In genomic region chr1:26989403-26990109, GRCh38 we compare ENCODE assay signal across 9 cellular contexts. TPM values are rescaled to one million over a fixed set of nuclear protein-coding genes. Genes with fewer than 3 reads are reported as not detected.
DNase-seq lines count a peak whose midpoint lies in the region; ATAC-seq, FAIRE-seq and TF ChIP-seq lines count a peak whose summit lies in the region.
"Not testable (repeated sequence)": the region's sequence is repeated elsewhere in the genome, so short reads cannot be mapped to it uniquely, and the experiment has no call there.
"Had no signal": no experiment of that assay in that cellular context is flagged by ENCODE, and none has a peak within 500 bp of the region (broad histone marks: within the 10 kb centered on the region; RNA-seq: fewer than 3 reads in every experiment).

No MANE protein-coding gene starts in this region.

- not testable (repeated sequence) for H3K9ac ChIP-seq in HCT116 (ENCODE audit: low read length); HepG2 (ENCODE audit: insufficient read depth, low read depth, low read length)

- RAD21 ChIA-PET in HCT116 (lab: Charles Lee; ENCODE audit: low non-redundant PET in 1 of 2, low total read pairs in 2 of 2, uncharacterized antibody in 2 of 2, unreplicated experiment in 2 of 2) = interaction anchor here in 1 of 2 experiments (0.6 kb wide), 1 partner anchor 22 kb away, joined by 3 read pairs; no protein-coding TSS in a partner anchor

- H3K4me3 ChIP-seq in HCT116 (replicated peaks in 1 of 2; ENCODE audit: low read depth in 1 of 2, low read length in 2 of 2); HepG2 (replicated peaks in 1 of 3; ENCODE audit: insufficient read depth in 1 of 3, low read depth in 2 of 3, low read length in 3 of 3): not testable (repeated sequence)

- H3K27ac Mint-ChIP-seq in CD14-positive monocyte = peak overlapping the region in 4 of 7 donors; percentile 32 to 83 (median 50)

- peaks cover 38 to 59% of the 10 kb centered on the region in 2 experiments for H3K4me1 ChIP-seq in HCT116 (ENCODE audit: control insufficient read depth in 1 of 2, insufficient read depth in 2 of 2, low read length in 2 of 2)
- peaks cover 63% of the 10 kb centered on the region for H3K4me1 ChIP-seq in HepG2 (ENCODE audit: insufficient read depth, low read length)

- not testable (repeated sequence) for H2AFZ ChIP-seq in HCT116 (ENCODE audit: low read depth, low read length, poor library complexity, severe bottlenecking); HepG2 (ENCODE audit: low read length)

- not testable (repeated sequence) for FAIRE-seq in HepG2 (lab: Jason Lieb, UNC)

- 90% methylated on average over 12 of the region's 12 CpGs for WGBS in HepG2 (ENCODE audit: low lambda C conversion rate)

- H3K4me3 Mint-ChIP-seq in CD14-positive monocyte = peak overlapping the region in 1 of 2 donors; percentile 30

- H3K4me2 ChIP-seq in HCT116 (ENCODE audit: low read length) = peak overlapping the region; percentile 90; the same call in 1 of the 2 replicates
- H3K4me2 ChIP-seq in HepG2 (ENCODE audit: low read depth, low read length) = not testable (repeated sequence)

- not testable (repeated sequence) for H3K79me2 ChIP-seq in HCT116 (ENCODE audit: insufficient read depth, low read length); HepG2 (ENCODE audit: insufficient read depth, low read length)

- TF ChIP-seq CTCF in 22Rv1 (IDR thresholded peaks at IDR 0.05); CD14-positive monocyte (IDR thresholded peaks at IDR 0.05); HCT116 (IDR thresholded peaks at IDR 0.05 in 2 of 3, conservative IDR thresholded peaks at IDR 0.05 in 1 of 3; ENCODE audit: borderline replicate concordance in 1 of 3, insufficient read depth in 1 of 3, low read depth in 2 of 3, low read length in 2 of 3); VCaP (conservative IDR thresholded peaks at IDR 0.05); HepG2 (CRISPR knock-in tag; IDR thresholded peaks at IDR 0.05): not testable (repeated sequence)

- H3K36me3 Mint-ChIP-seq in CD14-positive monocyte = peaks cover 9 to 11% of the 10 kb centered on the region in 2 donors

- not testable (repeated sequence) for ATAC-seq in HCT116, HepG2

- not testable (repeated sequence) for TF ChIP-seq RAD21 in HCT116 (IDR thresholded peaks at IDR 0.05; ENCODE audit: low read depth); HepG2 (CRISPR knock-in tag; IDR thresholded peaks at IDR 0.05)

- in situ Hi-C loops in HepG2 (cut with HindIII; ENCODE audit: extremely low pct_ligation_motif_present, low pct_unique_long_range_greater_than_20kb) = loop anchor here (5.0 kb wide), 1 partner anchor 77 kb away; the partner anchor contains the start of gene NR0B2

- H3K27me3 Mint-ChIP-seq in CD14-positive monocyte (ENCODE audit: low read depth in 3 of 3) = peaks cover 40 to 56% (median 47%) of the 10 kb centered on the region in 3 donors

- not testable (repeated sequence) for TF ChIP-seq EP300 in HepG2 (IDR thresholded peaks at IDR 0.05; ENCODE audit: low read depth in 2 of 2, low read length in 2 of 2); HepG2 (CRISPR knock-in tag; IDR thresholded peaks at IDR 0.05; ENCODE audit: borderline replicate concordance)

- peaks cover 33% of the 10 kb centered on the region for H3K4me1 Mint-ChIP-seq in CD14-positive monocyte

- H3K36me3 ChIP-seq in HCT116 (ENCODE audit: control insufficient read depth in 1 of 2, insufficient read depth in 2 of 2, low read length in 2 of 2); HepG2 (replicated peaks in 1 of 2; ENCODE audit: control insufficient read depth in 1 of 2, insufficient read depth in 2 of 2, low read length in 2 of 2): not testable (repeated sequence)

- not testable (repeated sequence) for H3K9me3 ChIP-seq in HCT116 (ENCODE audit: control insufficient read depth in 1 of 2, insufficient read depth in 1 of 2, low read depth in 1 of 2, low read length in 2 of 2); HepG2 (ENCODE audit: low read length)

- DNase-seq in CD14-positive monocyte (ENCODE audit: low spot score); HCT116 (ENCODE audit: low read depth, low spot score); HepG2 (ENCODE audit: low spot score): not testable (repeated sequence)
- DNase-seq in MV-4-11 (lab: John Stamatoyannopoulos, UW) = peak; percentile 59

- POLR2A ChIA-PET in HCT116 (lab: Charles Lee) = interaction anchor here (0.6 kb wide), 1 partner anchor 37 kb away, joined by 3 read pairs; no protein-coding TSS in a partner anchor
- POLR2A ChIA-PET in HepG2 (lab: Yijun Ruan, JAX) = interaction anchor here (1.0 to 2.4 kb wide), 3 partner anchors 20 to 75 kb away, joined by 3 to 8 read pairs (median 5); partner anchors contain the start of gene NR0B2

- intact Hi-C loops in CD14-positive monocyte (cut with micrococcal nuclease) = loop anchor here in 1 of 2 donors (5.0 kb wide), 1 partner anchor 38 kb away; no protein-coding TSS in a partner anchor
- intact Hi-C loops in HCT116 (cut with micrococcal nuclease) = loop anchor here (2.0 kb wide), 1 partner anchor 29 kb away; the partner anchor contains the start of gene KDF1
- intact Hi-C loops in HepG2 (cut with micrococcal nuclease; ENCODE audit: unreplicated experiment) = not testable (repeated sequence)

- not testable (repeated sequence) for BruUV-seq in HCT116 (replicated peaks; lab: Mats Ljungman, UMichigan); HepG2 (replicated peaks; lab: Mats Ljungman, UMichigan)

- H3K27me3 ChIP-seq in HCT116 (ENCODE audit: insufficient read depth, low read length); HepG2 (ENCODE audit: control insufficient read depth in 1 of 2, insufficient read depth in 2 of 2, low read length in 2 of 2): not testable (repeated sequence)

- H3K9me3 Mint-ChIP-seq in CD14-positive monocyte = peaks cover 0 to 11% (median 4%) of the 10 kb centered on the region in 7 donors

- CTCF ChIA-PET in HCT116 (lab: Charles Lee) = interaction anchor here (0.6 to 5.8 kb wide), 2 partner anchors 8 to 503 kb away, joined by 3 to 23 read pairs; no protein-coding TSS in a partner anchor
- CTCF ChIA-PET in HepG2 (lab: Yijun Ruan, JAX; ENCODE audit: low intra/inter-chr PET ratio, low total read pairs) = not testable (repeated sequence)

- H3K27ac ChIP-seq in 22Rv1 (peak overlapping the region; percentile 93), HCT116 (ENCODE audit: low read depth, low read length) (peak overlapping the region; percentile 94), VCaP (peak overlapping the region; percentile 73)
- H3K27ac ChIP-seq in HepG2 (ENCODE audit: extremely low read length, insufficient read depth, low read length) = not testable (repeated sequence)

- not testable (repeated sequence) for TF ChIP-seq POLR2A in HCT116 (IDR thresholded peaks at IDR 0.05; ENCODE audit: borderline replicate concordance, extremely low read depth, insufficient read depth, insufficient read length); HepG2 (IDR thresholded peaks at IDR 0.05; ENCODE audit: insufficient read depth in 1 of 2, low read depth in 2 of 2, low read length in 2 of 2)

- not testable (repeated sequence) for H4K20me1 ChIP-seq in HCT116 (ENCODE audit: insufficient read depth); HepG2 (ENCODE audit: insufficient read depth, low read length)

- not testable (repeated sequence) for H3K9me2 ChIP-seq in HCT116 (ENCODE audit: insufficient read depth)

RNA-seq across cellular contexts. Expression of gene TRNP1, which starts 3.9 kb away (rescaled TPM):
- polyA plus RNA-seq in CD14-positive monocyte (under 1 TPM; 0.55 to 0.92 TPM), HepG2 (2011; rRNA removed) (158 and 166 TPM in 2 replicates)
- total RNA-seq in HCT116 (2021; ENCODE audit: unreplicated experiment) (76.9 TPM), HepG2 (2016; rRNA removed; fragmentation: Illumina TruSeq; extraction: Trizol) (35.6 and 42.0 TPM in 2 replicates)
- 25.0 and 39.1 TPM in 2 replicates for polyA plus RNA-seq in HCT116 (2012)
- 45.9 and 49.6 TPM in 2 replicates for total RNA-seq in HepG2 (2016; cell fraction: cytosol; rRNA removed; fragmentation: Illumina TruSeq; extraction: Trizol; ENCODE audit: low read depth)
- 32.9 and 43.5 TPM in 2 replicates for total RNA-seq in HepG2 (2016; cell fraction: insoluble cytoplasmic fraction; rRNA removed; fragmentation: Illumina TruSeq; extraction: Trizol)
- total RNA-seq in HepG2 (2016; cell fraction: membrane; rRNA removed; fragmentation: Illumina TruSeq; extraction: Trizol) = 78.4 and 79.4 TPM in 2 replicates
- total RNA-seq in HepG2 (2016; cell fraction: nucleus; rRNA removed; fragmentation: Illumina TruSeq; extraction: Trizol) = 20.2 and 26.8 TPM in 2 replicates
- 196 and 254 TPM in 2 replicates for polyA plus RNA-seq in HepG2 (2011; cell fraction: cytosol; rRNA removed)
- 52.2 and 66.1 TPM in 2 replicates for polyA plus RNA-seq in HepG2 (2011; cell fraction: nucleus; rRNA removed)
- polyA plus RNA-seq in HepG2 (2012) = 56.7 and 66.7 TPM in 2 replicates
- 79.2 and 85.4 TPM in 2 replicates for polyA plus RNA-seq in HepG2 (2016; cell fraction: cytosol; fragmentation: Illumina TruSeq; extraction: Trizol; ENCODE audit: low read depth)
- 57.7 and 57.9 TPM in 2 replicates for polyA plus RNA-seq in HepG2 (2016; cell fraction: insoluble cytoplasmic fraction; fragmentation: Illumina TruSeq; extraction: Trizol; ENCODE audit: low read depth)
- 101 and 110 TPM in 2 replicates for polyA plus RNA-seq in HepG2 (2016; cell fraction: membrane; fragmentation: Illumina TruSeq; extraction: Trizol; ENCODE audit: low read depth)
- 41.5 and 46.3 TPM in 2 replicates for polyA plus RNA-seq in HepG2 (2016; cell fraction: nucleus; fragmentation: Illumina TruSeq; extraction: Trizol; ENCODE audit: insufficient read depth, low read depth)
- 0.21 and 97.7 TPM in 2 replicates for polyA minus RNA-seq in HepG2 (2011; rRNA and poly(A)+ RNA removed; ENCODE audit: low replicate concordance)
- polyA minus RNA-seq in HepG2 (2011; cell fraction: cytosol; rRNA and poly(A)+ RNA removed) = 44.5 and 48.8 TPM in 2 replicates
- polyA minus RNA-seq in HepG2 (2011; cell fraction: nucleus; rRNA and poly(A)+ RNA removed) = 41.1 and 55.3 TPM in 2 replicates
- total RNA-seq: CD8-positive, alpha-beta T cell had no signal
- polyA plus RNA-seq: IgD-negative memory B cell had no signal

RNA-seq across cellular contexts. Expression of gene TENT5B, which starts 23.1 kb away (rescaled TPM):
- polyA plus RNA-seq in CD14-positive monocyte (under 1 TPM; 0.27 to 0.58 TPM), HepG2 (2011; rRNA removed) (0.13 and 0.22 TPM in 2 replicates)
- total RNA-seq in HCT116 (2021; ENCODE audit: unreplicated experiment) (5.7 TPM), HepG2 (2016; rRNA removed; fragmentation: Illumina TruSeq; extraction: Trizol) (0.62 and 0.88 TPM in 2 replicates)
- polyA plus RNA-seq in HCT116 (2012) = 5.8 and 6.0 TPM in 2 replicates
- 0.35 and 0.40 TPM in 2 replicates for total RNA-seq in HepG2 (2016; cell fraction: cytosol; rRNA removed; fragmentation: Illumina TruSeq; extraction: Trizol; ENCODE audit: low read depth)
- 0.42 and 0.65 TPM in 2 replicates for total RNA-seq in HepG2 (2016; cell fraction: insoluble cytoplasmic fraction; rRNA removed; fragmentation: Illumina TruSeq; extraction: Trizol)
- 0.52 and 0.53 TPM in 2 replicates for total RNA-seq in HepG2 (2016; cell fraction: membrane; rRNA removed; fragmentation: Illumina TruSeq; extraction: Trizol)
- total RNA-seq in HepG2 (2016; cell fraction: nucleus; rRNA removed; fragmentation: Illumina TruSeq; extraction: Trizol) = 0.38 and 0.71 TPM in 2 replicates
- 0.13 and 0.24 TPM in 2 replicates for polyA plus RNA-seq in HepG2 (2011; cell fraction: cytosol; rRNA removed)
- 0.12 and 0.23 TPM in 2 replicates for polyA plus RNA-seq in HepG2 (2011; cell fraction: nucleus; rRNA removed)
- 0.16 TPM in 1 of 2 replicates, not detected in the other for polyA plus RNA-seq in HepG2 (2012)
- polyA plus RNA-seq in HepG2 (2016; cell fraction: cytosol; fragmentation: Illumina TruSeq; extraction: Trizol; ENCODE audit: low read depth) = 0.12 and 0.17 TPM in 2 replicates
- 0.46 and 0.58 TPM in 2 replicates for polyA plus RNA-seq in HepG2 (2016; cell fraction: insoluble cytoplasmic fraction; fragmentation: Illumina TruSeq; extraction: Trizol; ENCODE audit: low read depth)
- polyA plus RNA-seq in HepG2 (2016; cell fraction: membrane; fragmentation: Illumina TruSeq; extraction: Trizol; ENCODE audit: low read depth) = 0.20 and 0.32 TPM in 2 replicates
- 0.37 and 0.77 TPM in 2 replicates for polyA plus RNA-seq in HepG2 (2016; cell fraction: nucleus; fragmentation: Illumina TruSeq; extraction: Trizol; ENCODE audit: insufficient read depth, low read depth)
- 0.96 and 5.4 TPM in 2 replicates for polyA minus RNA-seq in HepG2 (2011; rRNA and poly(A)+ RNA removed; ENCODE audit: low replicate concordance)
- polyA minus RNA-seq in HepG2 (2011; cell fraction: cytosol; rRNA and poly(A)+ RNA removed) = not detected in 2 replicates
- polyA minus RNA-seq in HepG2 (2011; cell fraction: nucleus; rRNA and poly(A)+ RNA removed) = 0.37 and 0.39 TPM in 2 replicates
- total RNA-seq: CD8-positive, alpha-beta T cell had no signal
- polyA plus RNA-seq: IgD-negative memory B cell had no signal

RNA-seq across cellular contexts. Expression of gene KDF1, which starts 29.3 kb away (rescaled TPM):
- polyA plus RNA-seq in CD14-positive monocyte = not detected
- 23.0 TPM for total RNA-seq in HCT116 (2021; ENCODE audit: unreplicated experiment)
- polyA plus RNA-seq in HCT116 (2012) = 27.4 and 29.6 TPM in 2 replicates
- 1.9 and 2.4 TPM in 2 replicates for total RNA-seq in HepG2 (2016; rRNA removed; fragmentation: Illumina TruSeq; extraction: Trizol)
- 0.61 and 1.1 TPM in 2 replicates for total RNA-seq in HepG2 (2016; cell fraction: cytosol; rRNA removed; fragmentation: Illumina TruSeq; extraction: Trizol; ENCODE audit: low read depth)
- 1.6 and 2.1 TPM in 2 replicates for total RNA-seq in HepG2 (2016; cell fraction: insoluble cytoplasmic fraction; rRNA removed; fragmentation: Illumina TruSeq; extraction: Trizol)
- total RNA-seq in HepG2 (2016; cell fraction: membrane; rRNA removed; fragmentation: Illumina TruSeq; extraction: Trizol) = 2.0 and 2.1 TPM in 2 replicates
- total RNA-seq in HepG2 (2016; cell fraction: nucleus; rRNA removed; fragmentation: Illumina TruSeq; extraction: Trizol) = 0.75 and 1.1 TPM in 2 replicates
- polyA plus RNA-seq in HepG2 (2011; rRNA removed) = 4.9 and 7.4 TPM in 2 replicates
- 4.3 and 6.8 TPM in 2 replicates for polyA plus RNA-seq in HepG2 (2011; cell fraction: cytosol; rRNA removed)
- polyA plus RNA-seq in HepG2 (2011; cell fraction: nucleus; rRNA removed) = 5.9 and 7.2 TPM in 2 replicates
- polyA plus RNA-seq in HepG2 (2012) = 4.8 and 6.0 TPM in 2 replicates
- 0.87 and 0.94 TPM in 2 replicates for polyA plus RNA-seq in HepG2 (2016; cell fraction: cytosol; fragmentation: Illumina TruSeq; extraction: Trizol; ENCODE audit: low read depth)
- polyA plus RNA-seq in HepG2 (2016; cell fraction: insoluble cytoplasmic fraction; fragmentation: Illumina TruSeq; extraction: Trizol; ENCODE audit: low read depth) = 2.0 and 2.7 TPM in 2 replicates
- 1.6 and 2.0 TPM in 2 replicates for polyA plus RNA-seq in HepG2 (2016; cell fraction: membrane; fragmentation: Illumina TruSeq; extraction: Trizol; ENCODE audit: low read depth)
- 2.9 and 3.3 TPM in 2 replicates for polyA plus RNA-seq in HepG2 (2016; cell fraction: nucleus; fragmentation: Illumina TruSeq; extraction: Trizol; ENCODE audit: insufficient read depth, low read depth)
- 12.8 TPM in 1 of 2 replicates, not detected in the other for polyA minus RNA-seq in HepG2 (2011; rRNA and poly(A)+ RNA removed; ENCODE audit: low replicate concordance)
- 4.2 and 4.4 TPM in 2 replicates for polyA minus RNA-seq in HepG2 (2011; cell fraction: cytosol; rRNA and poly(A)+ RNA removed)
- 1.3 and 2.0 TPM in 2 replicates for polyA minus RNA-seq in HepG2 (2011; cell fraction: nucleus; rRNA and poly(A)+ RNA removed)
- total RNA-seq: HT1080 had no signal
